22 cellular contexts compared by ENCODE assay signal in genomic region chr3:71348001-71348632, GRCh38.
DNase-seq lines count a peak whose midpoint lies in the region; ATAC-seq lines count a peak whose summit lies in the region.
"Had no signal": no experiment of that assay in that cellular context is flagged by ENCODE, and none has a peak within 500 bp of the region (broad histone marks: within the 10 kb centered on the region; RNA-seq: fewer than 3 reads in every experiment).

No MANE protein-coding gene starts in this region.

- POLR2A ChIA-PET in T-cell (lab: Charles Lee) = interaction anchor here in 1 of 2 donors (0.6 kb wide), 1 partner anchor 792 kb away, joined by 3 read pairs; no protein-coding TSS in a partner anchor
- POLR2A ChIA-PET in activated naive CD8-positive, alpha-beta T cell treated with anti-CD3 and anti-CD28 coated beads, Interleukin-2, amount 10 ng/mL, durations not matched to agents 7 days and 5 days (lab: Charles Lee) = no interaction called here

- H3K4me3 Mint-ChIP-seq in T-cell = peak overlapping the region in 2 of 3 donors; percentile 22 to 58
- H3K4me3 Mint-ChIP-seq in activated naive CD8-positive, alpha-beta T cell treated with anti-CD3 and anti-CD28 coated beads, Interleukin-2, amount 10 ng/mL, durations not matched to agents 7 days and 5 days = peak overlapping the region; percentile 42

- peak; percentile 22 for DNase-seq in activated naive CD4-positive, alpha-beta T cell treated with anti-CD3 and anti-CD28 coated beads, Interleukin-2, amount 50 U/mL, for 16 hours
- DNase-seq in activated naive CD4-positive, alpha-beta T cell treated with Interleukin-2 at 50 U/mL for 16 hours = no peak
- DNase-seq in T-cell (peak in 1 of 34 experiments; percentile 6), NCI-H2029 treated with DMSO at 0.1 percent for 48 hours (lab: John Stamatoyannopoulos, UW) (no peak)
- DNase-seq in activated naive CD8-positive, alpha-beta T cell treated with anti-CD3 and anti-CD28 coated beads, Interleukin-2, amount 10 ng/mL, durations not matched to agents 7 days and 5 days = no peak
- no peak for DNase-seq in stimulated activated naive CD8-positive, alpha-beta T cell treated with anti-CD3 and anti-CD28 coated beads, Interleukin-15, Interleukin-2, amounts not matched to agents 100 U/mL and 50 U/mL, for 24 hours
- DNase-seq: activated CD8-positive, alpha-beta memory T cell treated with anti-CD3 and anti-CD28 coated beads, Interleukin-2, amount 50 U/mL, for 48 hours; activated gamma-delta T cell treated with Interleukin-2 at 50 U/mL for 16 hours; aorta; gastrocnemius medialis; kidney; left ventricle myocardium superior; NCI-H1105 treated with DMSO at 0.1 percent for 48 hours; NCI-H1930; NCI-H510A treated with DMSO at 0.1 percent for 48 hours; right cardiac atrium; RPMI8226; stimulated activated CD4-positive, alpha-beta T cell treated with anti-CD3 and anti-CD28 coated beads, Interleukin-2, amount 100 ng/mL, for 24 hours; stimulated activated CD8-positive, alpha-beta memory T cell treated with anti-CD3 and anti-CD28 coated beads, Interleukin-4, amount 100 ng/mL, for 48 hours had no signal

- peaks cover 57 to 73% (median 68%) of the 10 kb centered on the region in 3 donors for H3K4me1 Mint-ChIP-seq in T-cell
- H3K4me1 Mint-ChIP-seq in activated naive CD8-positive, alpha-beta T cell treated with anti-CD3 and anti-CD28 coated beads, Interleukin-2, amount 10 ng/mL, durations not matched to agents 7 days and 5 days = peaks cover 21% of the 10 kb centered on the region

- H3K9me3 Mint-ChIP-seq in T-cell = no peaks in the 10 kb centered on the region
- peaks cover 5% of the 10 kb centered on the region for H3K9me3 Mint-ChIP-seq in activated naive CD8-positive, alpha-beta T cell treated with anti-CD3 and anti-CD28 coated beads, Interleukin-2, amount 10 ng/mL, durations not matched to agents 7 days and 5 days

- peak overlapping the region; percentile 70 to 71 for H3K27ac Mint-ChIP-seq in T-cell
- H3K27ac Mint-ChIP-seq in activated naive CD8-positive, alpha-beta T cell treated with anti-CD3 and anti-CD28 coated beads, Interleukin-2, amount 10 ng/mL, durations not matched to agents 7 days and 5 days = peak overlapping the region; percentile 72

- no peaks in the 10 kb centered on the region for H3K27me3 Mint-ChIP-seq in T-cell
- no peaks in the 10 kb centered on the region for H3K27me3 Mint-ChIP-seq in activated naive CD8-positive, alpha-beta T cell treated with anti-CD3 and anti-CD28 coated beads, Interleukin-2, amount 10 ng/mL, durations not matched to agents 7 days and 5 days

- CTCF ChIA-PET in T-cell (lab: Charles Lee) = interaction anchor here in 1 of 2 donors (0.6 kb wide), 1 partner anchor 71 kb away, joined by 3 read pairs; no protein-coding TSS in a partner anchor

- peaks cover 26% of the 10 kb centered on the region for H3K36me3 Mint-ChIP-seq in T-cell
- H3K36me3 Mint-ChIP-seq in activated naive CD8-positive, alpha-beta T cell treated with anti-CD3 and anti-CD28 coated beads, Interleukin-2, amount 10 ng/mL, durations not matched to agents 7 days and 5 days = peaks cover 25% of the 10 kb centered on the region

- ATAC-seq in T-cell (replicated peaks in 1 of 4) (peak in 3 of 4 experiments; percentile 34 to 73 (median 49)), GM21786 (IDR thresholded peaks at IDR 0.05; ENCODE audit: unreplicated experiment) (no peak), HG03520 (IDR thresholded peaks at IDR 0.05; ENCODE audit: unreplicated experiment) (no peak)
- ATAC-seq in activated naive CD8-positive, alpha-beta T cell treated with anti-CD3 and anti-CD28 coated beads, Interleukin-2, amount 10 ng/mL, durations not matched to agents 7 days and 5 days (ENCODE audit: low read depth) = peak; percentile 63
- ATAC-seq in stimulated activated naive CD8-positive, alpha-beta T cell treated with anti-CD3 and anti-CD28 coated beads, Interleukin-15, Interleukin-2, amounts not matched to agents 100 U/mL and 50 U/mL, for 24 hours = peak; percentile 46
- ATAC-seq: gastrocnemius medialis, K562, left ventricle myocardium superior, right cardiac atrium had no signal

Comparison
In these comparisons a context has a peak if more than half of its experiments do, and no peak if none do; other contexts are left out.
1. ATAC-seq: peak in T-cell (3 of 4), activated naive CD8-positive, alpha-beta T cell treated with anti-CD3 and anti-CD28 coated beads, Interleukin-2, amount 10 ng/mL, durations not matched to agents 7 days and 5 days (single experiment) and stimulated activated naive CD8-positive, alpha-beta T cell treated with anti-CD3 and anti-CD28 coated beads, Interleukin-15, Interleukin-2, amounts not matched to agents 100 U/mL and 50 U/mL, for 24 hours (single experiment); none in GM21786 (single experiment) and HG03520 (single experiment).